Comparison of ENCODE assay signal across 8 cellular contexts in the genomic region with DNA sequence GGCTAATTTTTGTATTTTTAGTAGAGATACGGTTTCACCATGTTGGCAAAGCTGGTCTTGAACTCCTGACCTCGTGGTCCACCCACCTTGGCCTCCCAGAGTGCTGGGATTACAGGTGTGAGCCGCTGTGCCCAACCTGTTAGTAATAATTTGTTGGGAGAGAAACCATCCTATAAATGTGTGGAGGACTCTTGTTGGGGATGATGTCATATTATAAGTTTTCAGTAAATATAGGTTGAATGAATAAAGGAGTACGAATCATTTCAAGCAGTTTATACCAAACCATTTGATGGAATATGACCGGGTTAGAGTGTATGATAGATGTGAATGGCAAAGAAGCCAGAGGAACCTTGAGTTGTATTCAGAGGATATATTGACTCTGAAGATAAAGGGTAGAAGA.
"Had no signal": no experiment of that assay in that cellular context is flagged by ENCODE, and none has a peak within 500 bp of the region (broad histone marks: within the 10 kb centered on the region; RNA-seq: fewer than 3 reads in every experiment).

No MANE protein-coding gene starts in this region.

- ATAC-seq: GM12878 had no signal

- H3K4me3 ChIP-seq: GM12878 had no signal

- DNase-seq: GDM1, GF-D8 had no signal

- FAIRE-seq: G401.6, GM12878, GM12891, GM12892, GM18507, GM19239 had no signal
